Comparison of ENCODE assay signal across 11 cellular contexts in the genomic region with DNA sequence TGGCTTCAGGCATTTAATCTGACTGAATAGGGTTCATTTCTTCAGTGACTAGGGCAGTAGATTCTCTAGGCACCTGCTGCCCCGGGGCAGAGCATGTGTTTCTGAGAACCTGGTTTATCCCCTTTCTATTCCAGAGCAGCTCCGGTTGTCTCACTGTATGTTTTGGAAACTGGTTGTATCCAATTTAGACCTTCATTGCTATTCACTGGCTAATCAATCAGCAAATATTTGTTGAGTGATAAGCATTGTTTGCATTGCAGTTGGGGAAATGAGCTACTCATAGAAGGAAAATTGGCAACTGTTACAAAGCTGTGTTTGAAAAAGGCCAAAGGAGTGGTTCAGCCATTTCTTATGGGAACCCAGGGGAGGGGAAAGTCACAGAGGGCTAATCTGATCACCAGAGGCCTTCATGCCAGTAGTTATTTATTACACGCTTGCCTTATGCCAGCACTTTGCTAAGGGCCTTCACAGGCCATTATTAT. TPM values are rescaled to one million over a fixed set of nuclear protein-coding genes. Genes with fewer than 3 reads are reported as not detected.
A peak's percentile ranks its signal among the peaks of the same experiment; 100 is the strongest.
DNase-seq lines count a peak whose midpoint lies in the region; ATAC-seq, FAIRE-seq and TF ChIP-seq lines count a peak whose summit lies in the region.
"Had no signal": no experiment of that assay in that cellular context is flagged by ENCODE, and none has a peak within 500 bp of the region (broad histone marks: within the 10 kb centered on the region; RNA-seq: fewer than 3 reads in every experiment).

No MANE protein-coding gene starts in this region.

- H3K18ac ChIP-seq in mesenchymal stem cell (ENCODE audit: low read depth in 1 of 2, low read length in 2 of 2) = no peak overlapping the region

- no peak overlapping the region for H3K27ac Mint-ChIP-seq in activated CD4-positive, alpha-beta T cell treated with anti-CD3 and anti-CD28 coated beads for 36 hours
- H3K27ac Mint-ChIP-seq: activated B cell treated with CpG ODN at 0.5 μM for 24 hours; activated naive CD4-positive, alpha-beta T cell treated with anti-CD3 and anti-CD28 coated beads, Interleukin-2, amount 10 ng/mL, durations not matched to agents 7 days and 5 days had no signal

- WGBS in K562 (ENCODE audit: insufficient coverage, low coverage, missing lambda C conversion rate) = 73% methylated on average over 3 of the region's 3 CpGs
- WGBS in mesenchymal stem cell = 100% methylated on average over 2 of the region's 3 CpGs
- 20 to 72% methylated on average over 3 of the region's 3 CpGs for WGBS in sigmoid colon, 2 donors

- no peaks in the 10 kb centered on the region for H3K9me3 Mint-ChIP-seq in activated CD4-positive, alpha-beta T cell treated with anti-CD3 and anti-CD28 coated beads for 36 hours (ENCODE audit: low read depth)
- H3K9me3 Mint-ChIP-seq: activated B cell treated with CpG ODN at 0.5 μM for 24 hours; activated naive CD4-positive, alpha-beta T cell treated with anti-CD3 and anti-CD28 coated beads, Interleukin-2, amount 10 ng/mL, durations not matched to agents 7 days and 5 days had no signal

- peak overlapping the region in 9 of 11 experiments; percentile 87 to 99 (median 95); a peak in 16 of 22 replicates for H3K4me2 ChIP-seq in BLaER1 treated with 17β-estradiol and CSF1 and Interleukin-3, amounts not matched to agents 10 nM and 100 nM
- H3K4me2 ChIP-seq in K562 (ENCODE audit: insufficient read depth, low read length) (no peak overlapping the region), mesenchymal stem cell (ENCODE audit: low read length, poor library complexity, severe bottlenecking) (no peak overlapping the region)

- no peaks in the 10 kb centered on the region for H3K27me3 Mint-ChIP-seq in activated CD4-positive, alpha-beta T cell treated with anti-CD3 and anti-CD28 coated beads for 36 hours
- H3K27me3 Mint-ChIP-seq: activated B cell treated with CpG ODN at 0.5 μM for 24 hours had no signal

- FAIRE-seq in K562 (lab: Jason Lieb, UNC) = no peak

- CTCF ChIA-PET in K562 (lab: Yijun Ruan, JAX; ENCODE audit: low intra/inter-chr PET ratio) = no interaction called here
- CTCF ChIA-PET in activated CD4-positive, alpha-beta T cell treated with anti-CD3 and anti-CD28 coated beads for 36 hours (lab: Charles Lee) = interaction anchor here (2.3 kb wide), 1 partner anchor 22 kb away, joined by 11 read pairs; no protein-coding TSS in a partner anchor

- TF ChIP-seq EP300 in K562 (IDR thresholded peaks at IDR 0.05; ENCODE audit: low read length) = no peak
- no peak for TF ChIP-seq EP300 in sigmoid colon (IDR thresholded peaks at IDR 0.05)

- H2AK5ac ChIP-seq in mesenchymal stem cell (ENCODE audit: low read length, severe bottlenecking) = no peak overlapping the region

- intact Hi-C loops in K562 (cut with micrococcal nuclease) (loop anchor here (5.0 kb wide), 2 partner anchors 200 to 280 kb away; a partner anchor contains a TSS), sigmoid colon (cut with DNase I) (loop anchor here (10.0 kb wide), 3 partner anchors 53 to 477 kb away; a partner anchor contains a TSS)
- intact Hi-C loops in activated CD4-positive, alpha-beta T cell treated with anti-CD3 and anti-CD28 coated beads for 36 hours (cut with DNase I, micrococcal nuclease) = loop anchor here in 1 of 2 experiments (10.0 kb wide), 3 partner anchors 867 to 1133 kb away; a partner anchor contains a TSS

- H2AFZ ChIP-seq in K562 (ENCODE audit: low read depth, low read length) = no peak overlapping the region
- H2AFZ ChIP-seq in mesenchymal stem cell (ENCODE audit: low read depth, low read length) = no peak overlapping the region

- POLR2A ChIA-PET in K562 (lab: Yijun Ruan, JAX) = interaction anchor here (0.5 to 4.5 kb wide), 7 partner anchors 11 to 1133 kb away, joined by 3 to 41 read pairs (median 4); no protein-coding TSS in a partner anchor
- POLR2A ChIA-PET in activated CD4-positive, alpha-beta T cell treated with anti-CD3 and anti-CD28 coated beads for 36 hours (lab: Charles Lee) = no interaction called here

- no peak overlapping the region for H3K4me3 ChIP-seq in BLaER1 treated with 17β-estradiol and CSF1 and Interleukin-3, amounts not matched to agents 10 nM and 100 nM
- H3K4me3 ChIP-seq in MG63 (peak overlapping the region; percentile 3; the same call in 1 of the 2 replicates), K562 (no peak overlapping the region), mesenchymal stem cell (ENCODE audit: insufficient read depth in 1 of 2, low read depth in 1 of 2, low read length in 2 of 2) (peak overlapping the region in 1 of 2 experiments; percentile 91), sigmoid colon (no peak overlapping the region)

- H2BK120ac ChIP-seq in mesenchymal stem cell (ENCODE audit: low read depth, low read length) = no peak overlapping the region

- peaks cover 17% of the 10 kb centered on the region for H3K79me1 ChIP-seq in mesenchymal stem cell (replicated peaks; ENCODE audit: low read length, poor library complexity, severe bottlenecking)

- H3K23ac ChIP-seq in mesenchymal stem cell (ENCODE audit: low read length in 2 of 2) = no peak overlapping the region

- H2BK5ac ChIP-seq in mesenchymal stem cell (ENCODE audit: low read depth, low read length, poor library complexity, severe bottlenecking) = no peak overlapping the region

- H3K27ac ChIP-seq in BLaER1 treated with 17β-estradiol and CSF1 and Interleukin-3, amounts not matched to agents 10 nM and 100 nM = no peak overlapping the region
- H3K27ac ChIP-seq in K562 (ENCODE audit: extremely low read depth, low read depth, low read length) = no peak overlapping the region
- peak overlapping the region; percentile 9 for H3K27ac ChIP-seq in mesenchymal stem cell (ENCODE audit: low read length, poor library complexity, severe bottlenecking)
- no peak overlapping the region for H3K27ac ChIP-seq in sigmoid colon

- DNase-seq in MG63 (no peak), K562 (ENCODE audit: extremely low read depth in 1 of 4, low spot score in 3 of 4) (no peak), mesenchymal stem cell (no peak), sigmoid colon (no peak)
- no peak for DNase-seq in activated CD4-positive, alpha-beta T cell treated with anti-CD3 and anti-CD28 coated beads for 36 hours
- DNase-seq: activated B cell treated with CpG ODN at 0.5 μM for 24 hours; activated naive CD4-positive, alpha-beta T cell treated with anti-CD3 and anti-CD28 coated beads, Interleukin-2, amount 10 ng/mL, durations not matched to agents 7 days and 5 days; DMS79 had no signal

- no peak overlapping the region for H3K4me3 Mint-ChIP-seq in activated CD4-positive, alpha-beta T cell treated with anti-CD3 and anti-CD28 coated beads for 36 hours
- H3K4me3 Mint-ChIP-seq: activated B cell treated with CpG ODN at 0.5 μM for 24 hours; activated naive CD4-positive, alpha-beta T cell treated with anti-CD3 and anti-CD28 coated beads, Interleukin-2, amount 10 ng/mL, durations not matched to agents 7 days and 5 days had no signal

- no peak overlapping the region for H3K9ac ChIP-seq in BLaER1 treated with 17β-estradiol and CSF1 and Interleukin-3, amounts not matched to agents 10 nM and 100 nM
- H3K9ac ChIP-seq in K562 (ENCODE audit: insufficient read depth in 1 of 2, low read depth in 2 of 2, low read length in 2 of 2) (no peak overlapping the region), mesenchymal stem cell (ENCODE audit: low read length) (peak overlapping the region; percentile 37)

- no peaks in the 10 kb centered on the region for H3K9me1 ChIP-seq in K562 (ENCODE audit: control insufficient read depth, insufficient read depth, low read length)

- in situ Hi-C loops in K562 (cut with MboI) = no loop called here

- H4K91ac ChIP-seq in mesenchymal stem cell (ENCODE audit: low read length) = no peak overlapping the region

- peaks cover 10% of the 10 kb centered on the region for H3K79me2 ChIP-seq in K562 (ENCODE audit: control insufficient read depth, insufficient read depth, low read length)

- TF ChIP-seq RAD21 in K562 (CRISPR knock-in tag; conservative IDR thresholded peaks at IDR 0.05 in 1 of 2, IDR thresholded peaks at IDR 0.05 in 1 of 2) = no peak

- peaks cover 34 to 56% (median 39%) of the 10 kb centered on the region in 10 experiments for H3K4me1 ChIP-seq in BLaER1 treated with 17β-estradiol and CSF1 and Interleukin-3, amounts not matched to agents 10 nM and 100 nM
- peaks cover 33 to 37% of the 10 kb centered on the region in 2 experiments for H3K4me1 ChIP-seq in K562 (replicated peaks in 1 of 2; ENCODE audit: control insufficient read depth in 2 of 2, insufficient read depth in 2 of 2, low read length in 2 of 2)
- H3K4me1 ChIP-seq in mesenchymal stem cell (ENCODE audit: control insufficient read depth, insufficient read depth, low read depth, low read length) = peaks cover 20% of the 10 kb centered on the region
- peaks cover 0 to 21% (median 17%) of the 10 kb centered on the region in 4 donors for H3K4me1 ChIP-seq in sigmoid colon

- ATAC-seq in K562 (no peak), GM18867 (IDR thresholded peaks at IDR 0.05; ENCODE audit: unreplicated experiment) (no peak), GM18873 (IDR thresholded peaks at IDR 0.05; ENCODE audit: low FRiP score, unreplicated experiment) (no peak)
- ATAC-seq in activated CD4-positive, alpha-beta T cell treated with anti-CD3 and anti-CD28 coated beads for 36 hours = no peak

- no peak overlapping the region for H2BK12ac ChIP-seq in mesenchymal stem cell (ENCODE audit: low read length in 2 of 2)

- TF ChIP-seq POLR2A in K562 (conservative IDR thresholded peaks at IDR 0.05) = no peak
- no peak for TF ChIP-seq POLR2A in sigmoid colon (IDR thresholded peaks at IDR 0.05)

- peaks cover 0 to 14% (median 9%) of the 10 kb centered on the region in 11 experiments; a peak in 6 of 22 replicates for H3K36me3 ChIP-seq in BLaER1 treated with 17β-estradiol and CSF1 and Interleukin-3, amounts not matched to agents 10 nM and 100 nM
- H3K36me3 ChIP-seq in MG63 (peaks cover 12% of the 10 kb centered on the region), K562 (ENCODE audit: control insufficient read depth, insufficient read depth, low read length) (no peaks in the 10 kb centered on the region), mesenchymal stem cell (ENCODE audit: control insufficient read depth in 1 of 2, insufficient read depth in 2 of 2, low read depth in 1 of 2, low read length in 2 of 2) (peaks cover 0 to 5% of the 10 kb centered on the region in 2 experiments), sigmoid colon (no peaks in the 10 kb centered on the region)

- peaks cover 4 to 61% (median 25%) of the 10 kb centered on the region in 11 experiments; a peak in 14 of 22 replicates for H4K20me1 ChIP-seq in BLaER1 treated with 17β-estradiol and CSF1 and Interleukin-3, amounts not matched to agents 10 nM and 100 nM
- H4K20me1 ChIP-seq in K562 (replicated peaks; ENCODE audit: control insufficient read depth, insufficient read depth, low read length) = peaks cover 14% of the 10 kb centered on the region; the same call in 1 of the 2 replicates

- BruUV-seq in K562 (replicated peaks; lab: Mats Ljungman, UMichigan) = no TSS peak

- no peak overlapping the region for H3K14ac ChIP-seq in mesenchymal stem cell (ENCODE audit: low read length in 2 of 2)

- H4K8ac ChIP-seq in mesenchymal stem cell (ENCODE audit: low read length) = no peak overlapping the region

- H3K9me3 ChIP-seq in BLaER1 treated with 17β-estradiol and CSF1 and Interleukin-3, amounts not matched to agents 10 nM and 100 nM (replicated peaks in 1 of 11) = no peaks in the 10 kb centered on the region
- no peaks in the 10 kb centered on the region for H3K9me3 ChIP-seq in MG63
- H3K9me3 ChIP-seq in K562 (replicated peaks; ENCODE audit: control insufficient read depth, insufficient read depth, low read depth, low read length) = no peaks in the 10 kb centered on the region
- H3K9me3 ChIP-seq in mesenchymal stem cell (ENCODE audit: control insufficient read depth, low read length) = no peaks in the 10 kb centered on the region
- H3K9me3 ChIP-seq in sigmoid colon = no peaks in the 10 kb centered on the region

- no peaks in the 10 kb centered on the region for H3K27me3 ChIP-seq in BLaER1 treated with 17β-estradiol and CSF1 and Interleukin-3, amounts not matched to agents 10 nM and 100 nM
- H3K27me3 ChIP-seq in MG63 = no peaks in the 10 kb centered on the region
- H3K27me3 ChIP-seq in K562 (ENCODE audit: control insufficient read depth in 2 of 2, insufficient read depth in 2 of 2, low read length in 2 of 2) = no peaks in the 10 kb centered on the region
- no peaks in the 10 kb centered on the region for H3K27me3 ChIP-seq in mesenchymal stem cell (ENCODE audit: control insufficient read depth in 1 of 2, insufficient read depth in 1 of 2, low read length in 2 of 2)
- no peaks in the 10 kb centered on the region for H3K27me3 ChIP-seq in sigmoid colon

- H3K36me3 Mint-ChIP-seq in activated CD4-positive, alpha-beta T cell treated with anti-CD3 and anti-CD28 coated beads for 36 hours (ENCODE audit: low read depth) = no peaks in the 10 kb centered on the region
- H3K36me3 Mint-ChIP-seq: activated naive CD4-positive, alpha-beta T cell treated with anti-CD3 and anti-CD28 coated beads, Interleukin-2, amount 10 ng/mL, durations not matched to agents 7 days and 5 days had no signal

- TF ChIP-seq CTCF in K562 (IDR thresholded peaks at IDR 0.05 in 2 of 3, conservative IDR thresholded peaks at IDR 0.05 in 1 of 3; ENCODE audit: insufficient read depth in 2 of 3, low read depth in 1 of 3, low read length in 3 of 3) (no peak), sigmoid colon (IDR thresholded peaks at IDR 0.05) (no peak)

- H3K4me1 Mint-ChIP-seq in activated CD4-positive, alpha-beta T cell treated with anti-CD3 and anti-CD28 coated beads for 36 hours = peaks cover 25% of the 10 kb centered on the region

- no peak overlapping the region for H2BK15ac ChIP-seq in mesenchymal stem cell (ENCODE audit: low read depth, poor library complexity, severe bottlenecking)

- H3K4ac ChIP-seq in mesenchymal stem cell (ENCODE audit: low read depth in 1 of 2, low read length in 2 of 2) = no peak overlapping the region

RNA-seq across cellular contexts. Expression of a gene that starts 2.9 kb away (rescaled TPM):
- 270 and 569 TPM in 2 replicates for total RNA-seq in MG63 (2014; rRNA removed; shearing (Covaris generic); ENCODE audit: low replicate concordance)
- total RNA-seq in K562 (2011; cell fraction: chromatin; rRNA removed; ENCODE audit: low replicate concordance) = 19.7 and 43.6 TPM in 2 replicates
- total RNA-seq in K562 (2011; cell fraction: nucleolus; rRNA removed) = 60.0 and 64.2 TPM in 2 replicates
- total RNA-seq in K562 (2011; cell fraction: nucleoplasm; rRNA removed) = 56.8 and 59.6 TPM in 2 replicates
- total RNA-seq in K562 (2014; rRNA removed) = 21.4 and 33.2 TPM in 2 replicates
- 10.2 and 11.4 TPM in 2 replicates for total RNA-seq in K562 (2014; rRNA removed; fragmentation: Illumina TruSeq; extraction: Trizol)
- 11.0 and 11.7 TPM in 2 replicates for total RNA-seq in K562 (2015; rRNA removed; fragmentation: Illumina TruSeq; extraction: Trizol)
- total RNA-seq in K562 (2021) = 47.8 and 53.1 TPM in 2 replicates
- 15.0 and 36.5 TPM in 2 replicates for polyA plus RNA-seq in K562 (2011; rRNA removed)
- polyA plus RNA-seq in K562 (2011; cell fraction: cytosol; rRNA removed) = 25.2 and 25.3 TPM in 2 replicates
- 33.0 and 35.8 TPM in 2 replicates for polyA plus RNA-seq in K562 (2011; cell fraction: nucleus; rRNA removed)
- polyA plus RNA-seq in K562 (2012) = 38.9 and 76.2 TPM in 2 replicates
- 23.9 and 28.3 TPM in 2 replicates for polyA plus RNA-seq in K562 (2014; fragmentation: Illumina TruSeq; extraction: Trizol)
- 1 to 10 TPM; 4.0 to 4.6 TPM for polyA plus RNA-seq in K562 (2014; fragmentation: Nextera tagmentation; extraction: Ambion mirVana)
- polyA plus RNA-seq in K562 (2014; rRNA removed) = 21.5 and 24.8 TPM in 2 replicates
- polyA minus RNA-seq in K562 (2011; rRNA and poly(A)+ RNA removed) = 8.6 and 10.8 TPM in 2 replicates
- 10.2 and 18.2 TPM in 2 replicates for polyA minus RNA-seq in K562 (2011; cell fraction: cytosol; rRNA and poly(A)+ RNA removed)
- polyA minus RNA-seq in K562 (2011; cell fraction: nucleus; rRNA and poly(A)+ RNA removed) = 7.5 and 7.6 TPM in 2 replicates
- 320 TPM for polyA plus RNA-seq in mesenchymal stem cell (2013, experiment 1 of 2)
- 317 TPM for polyA plus RNA-seq in mesenchymal stem cell (2013, experiment 2 of 2)
- total RNA-seq in sigmoid colon = 100 to 1,000 TPM in 1 of 4 donors, 10 to 100 TPM in 3; 64.5 to 102 (median 78.9) TPM
- polyA plus RNA-seq in sigmoid colon = 100 to 1,000 TPM in 1 of 3 donors, 10 to 100 TPM in 2; 26.4 to 175 (median 27.7) TPM
- total RNA-seq in activated CD4-positive, alpha-beta T cell treated with anti-CD3 and anti-CD28 coated beads for 36 hours = 10 to 100 TPM; 18.3 to 31.6 TPM

Comparison
In these comparisons a context has a peak if more than half of its experiments do, and no peak if none do; other contexts are left out.
1. H3K4me2 ChIP-seq: peak in BLaER1 treated with 17β-estradiol and CSF1 and Interleukin-3, amounts not matched to agents 10 nM and 100 nM (9 of 11); none in K562 (single experiment) and mesenchymal stem cell (single experiment).